In the genomic region with DNA sequence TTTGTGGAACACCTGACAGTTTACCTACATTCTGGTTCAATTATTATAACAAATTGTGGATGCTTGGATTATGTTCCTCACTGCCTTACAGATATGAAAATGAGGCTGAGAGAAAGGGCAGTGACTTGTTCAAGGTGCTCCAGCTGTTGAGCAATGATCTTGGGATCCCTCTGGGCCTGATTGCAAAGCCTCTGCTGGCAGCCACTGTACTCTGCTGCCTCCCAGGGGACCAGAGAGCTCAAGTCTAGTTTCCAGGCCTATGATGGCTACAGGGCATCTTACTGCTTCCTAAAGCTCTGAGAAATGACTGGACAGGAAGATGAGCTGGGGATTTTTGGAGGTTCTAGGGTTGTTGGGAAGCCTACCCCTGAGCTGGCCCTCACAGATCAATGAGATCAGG, we compare ENCODE assay signal across 8 cellular contexts. TPM values are rescaled to one million over a fixed set of nuclear protein-coding genes. Genes with fewer than 3 reads are reported as not detected.
DNase-seq lines count a peak whose midpoint lies in the region; ATAC-seq and TF ChIP-seq lines count a peak whose summit lies in the region.

No MANE protein-coding gene starts in this region.

- H3K9me3 Mint-ChIP-seq in activated T-cell treated with anti-CD3 and anti-CD28 coated beads, Interleukin-2, amount 50 U/mL, for 24 hours: no peaks in the 10 kb centered on the region
- no peaks in the 10 kb centered on the region for H3K9me3 Mint-ChIP-seq in endothelial cell (ENCODE audit: unreplicated experiment)

- no peak for TF ChIP-seq POLR2A in thyroid gland (IDR thresholded peaks at IDR 0.05)

- no peak for DNase-seq in activated T-cell treated with anti-CD3 and anti-CD28 coated beads, Interleukin-2, amount 50 U/mL, for 24 hours
- DNase-seq in activated T-cell treated with anti-CD3 and anti-CD28 coated beads for 4 hours: no peak
- peak; percentile 51 for DNase-seq in NCI-H69 (lab: John Stamatoyannopoulos, UW)
- DNase-seq in fibroblast of gingiva (ENCODE audit: low read depth): peak; percentile 84
- DNase-seq in endothelial cell (ENCODE audit: low spot score): no peak
- DNase-seq in thyroid gland: no peak

- H3K27me3 Mint-ChIP-seq in activated T-cell treated with anti-CD3 and anti-CD28 coated beads, Interleukin-2, amount 50 U/mL, for 24 hours: peaks cover 65% of the 10 kb centered on the region
- peaks cover 10% of the 10 kb centered on the region for H3K27me3 Mint-ChIP-seq in endothelial cell (ENCODE audit: unreplicated experiment)

- peak overlapping the region; percentile 32 for H3K4me3 Mint-ChIP-seq in activated T-cell treated with anti-CD3 and anti-CD28 coated beads, Interleukin-2, amount 50 U/mL, for 24 hours
- H3K4me3 Mint-ChIP-seq in endothelial cell (ENCODE audit: unreplicated experiment): no peak overlapping the region

- no peak overlapping the region for H3K4me3 ChIP-seq in thyroid gland (replicated peaks in 1 of 3)

- peaks cover 46% of the 10 kb centered on the region for H3K4me1 Mint-ChIP-seq in activated T-cell treated with anti-CD3 and anti-CD28 coated beads, Interleukin-2, amount 50 U/mL, for 24 hours (ENCODE audit: low read depth)
- H3K4me1 Mint-ChIP-seq in endothelial cell (ENCODE audit: unreplicated experiment): peaks cover 37% of the 10 kb centered on the region

- H3K27ac ChIP-seq in thyroid gland: no peak overlapping the region

- TF ChIP-seq CTCF in endothelial cell (IDR thresholded peaks at IDR 0.05; ENCODE audit: unreplicated experiment) (no peak), thyroid gland (IDR thresholded peaks at IDR 0.05) (no peak)

- H3K27me3 ChIP-seq in thyroid gland: no peaks in the 10 kb centered on the region

- ATAC-seq in HG02623 (IDR thresholded peaks at IDR 0.05; ENCODE audit: unreplicated experiment) (peak; percentile 46), HG03439 (IDR thresholded peaks at IDR 0.05; ENCODE audit: unreplicated experiment) (no peak)

- peaks cover 5 to 10% of the 10 kb centered on the region in 2 donors for H3K4me1 ChIP-seq in thyroid gland

- H3K9me3 ChIP-seq in thyroid gland: no peaks in the 10 kb centered on the region

- intact Hi-C loops in thyroid gland (cut with DNase I): no loop called here

- H3K27ac Mint-ChIP-seq in activated T-cell treated with anti-CD3 and anti-CD28 coated beads, Interleukin-2, amount 50 U/mL, for 24 hours: peak overlapping the region; percentile 75
- H3K27ac Mint-ChIP-seq in endothelial cell (ENCODE audit: unreplicated experiment): no peak overlapping the region

- no peaks in the 10 kb centered on the region for H3K36me3 ChIP-seq in thyroid gland

- no peaks in the 10 kb centered on the region for H3K36me3 Mint-ChIP-seq in activated T-cell treated with anti-CD3 and anti-CD28 coated beads, Interleukin-2, amount 50 U/mL, for 24 hours (ENCODE audit: low read depth)
- peaks cover 5% of the 10 kb centered on the region for H3K36me3 Mint-ChIP-seq in endothelial cell (ENCODE audit: low read depth, unreplicated experiment)

RNA-seq across cellular contexts. Expression of gene SHC4, which starts 2.3 kb away (rescaled TPM):
- 6.8 TPM for total RNA-seq in endothelial cell (ENCODE audit: unreplicated experiment)
- 1 to 10 TPM in 1 of 4 donors, under 1 TPM in 3; 0.13 to 1.1 (median 0.49) TPM for total RNA-seq in thyroid gland

Comparison
In these comparisons a context has a peak if more than half of its experiments do, and no peak if none do; other contexts are left out.
1. DNase-seq: peak in NCI-H69 (single experiment) and fibroblast of gingiva (single experiment); none in activated T-cell treated with anti-CD3 and anti-CD28 coated beads, Interleukin-2, amount 50 U/mL, for 24 hours (single experiment), activated T-cell treated with anti-CD3 and anti-CD28 coated beads for 4 hours (single experiment), endothelial cell (single experiment) and thyroid gland (0 of 2).